In genomic region chr5:38451372-38451735, GRCh38 we compare ENCODE assay signal across 1 cellular context.
TF ChIP-seq lines count a peak whose summit lies in the region.

No MANE protein-coding gene starts in this region.

TF ChIP-seq in SK-N-SH, 30 proteins besides CTCF, POLR2A, EP300 and RAD21 (continued from another document):
- TF ChIP-seq, protein P1, sequence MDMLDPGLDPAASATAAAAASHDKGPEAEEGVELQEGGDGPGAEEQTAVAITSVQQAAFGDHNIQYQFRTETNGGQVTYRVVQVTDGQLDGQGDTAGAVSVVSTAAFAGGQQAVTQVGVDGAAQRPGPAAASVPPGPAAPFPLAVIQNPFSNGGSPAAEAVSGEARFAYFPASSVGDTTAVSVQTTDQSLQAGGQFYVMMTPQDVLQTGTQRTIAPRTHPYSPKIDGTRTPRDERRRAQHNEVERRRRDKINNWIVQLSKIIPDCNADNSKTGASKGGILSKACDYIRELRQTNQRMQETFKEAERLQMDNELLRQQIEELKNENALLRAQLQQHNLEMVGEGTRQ (IDR thresholded peaks at IDR 0.05; ENCODE audit: borderline replicate concordance, low read depth, low read length): no peak
- TF ChIP-seq TCF12 (IDR thresholded peaks at IDR 0.05): no peak
- no peak for TF ChIP-seq MXI1 (IDR thresholded peaks at IDR 0.05; ENCODE audit: low read depth, low read length)
- no peak for TF ChIP-seq ZBTB33 (IDR thresholded peaks at IDR 0.05; ENCODE audit: borderline replicate concordance, low read depth)
- TF ChIP-seq TAF1 (IDR thresholded peaks at IDR 0.05; ENCODE audit: borderline replicate concordance, low read depth, low read length): no peak
- TF ChIP-seq RCOR1 (IDR thresholded peaks at IDR 0.05; ENCODE audit: low read length): no peak
- TF ChIP-seq MAX (IDR thresholded peaks at IDR 0.05; ENCODE audit: low read depth): no peak
- TF ChIP-seq, protein P2, sequence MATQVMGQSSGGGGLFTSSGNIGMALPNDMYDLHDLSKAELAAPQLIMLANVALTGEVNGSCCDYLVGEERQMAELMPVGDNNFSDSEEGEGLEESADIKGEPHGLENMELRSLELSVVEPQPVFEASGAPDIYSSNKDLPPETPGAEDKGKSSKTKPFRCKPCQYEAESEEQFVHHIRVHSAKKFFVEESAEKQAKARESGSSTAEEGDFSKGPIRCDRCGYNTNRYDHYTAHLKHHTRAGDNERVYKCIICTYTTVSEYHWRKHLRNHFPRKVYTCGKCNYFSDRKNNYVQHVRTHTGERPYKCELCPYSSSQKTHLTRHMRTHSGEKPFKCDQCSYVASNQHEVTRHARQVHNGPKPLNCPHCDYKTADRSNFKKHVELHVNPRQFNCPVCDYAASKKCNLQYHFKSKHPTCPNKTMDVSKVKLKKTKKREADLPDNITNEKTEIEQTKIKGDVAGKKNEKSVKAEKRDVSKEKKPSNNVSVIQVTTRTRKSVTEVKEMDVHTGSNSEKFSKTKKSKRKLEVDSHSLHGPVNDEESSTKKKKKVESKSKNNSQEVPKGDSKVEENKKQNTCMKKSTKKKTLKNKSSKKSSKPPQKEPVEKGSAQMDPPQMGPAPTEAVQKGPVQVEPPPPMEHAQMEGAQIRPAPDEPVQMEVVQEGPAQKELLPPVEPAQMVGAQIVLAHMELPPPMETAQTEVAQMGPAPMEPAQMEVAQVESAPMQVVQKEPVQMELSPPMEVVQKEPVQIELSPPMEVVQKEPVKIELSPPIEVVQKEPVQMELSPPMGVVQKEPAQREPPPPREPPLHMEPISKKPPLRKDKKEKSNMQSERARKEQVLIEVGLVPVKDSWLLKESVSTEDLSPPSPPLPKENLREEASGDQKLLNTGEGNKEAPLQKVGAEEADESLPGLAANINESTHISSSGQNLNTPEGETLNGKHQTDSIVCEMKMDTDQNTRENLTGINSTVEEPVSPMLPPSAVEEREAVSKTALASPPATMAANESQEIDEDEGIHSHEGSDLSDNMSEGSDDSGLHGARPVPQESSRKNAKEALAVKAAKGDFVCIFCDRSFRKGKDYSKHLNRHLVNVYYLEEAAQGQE (IDR thresholded peaks at IDR 0.05; ENCODE audit: low read depth, low read length): no peak
